ENCODE assay signal across 20 cellular contexts in genomic region chr10:114665873-114666272, GRCh38. TPM values are rescaled to one million over a fixed set of nuclear protein-coding genes. Genes with fewer than 3 reads are reported as not detected.
A peak's percentile ranks its signal among the peaks of the same experiment; 100 is the strongest.
DNase-seq lines count a peak whose midpoint lies in the region; ATAC-seq, FAIRE-seq and TF ChIP-seq lines count a peak whose summit lies in the region.
"Had no signal": no experiment of that assay in that cellular context is flagged by ENCODE, and none has a peak within 500 bp of the region (broad histone marks: within the 10 kb centered on the region; RNA-seq: fewer than 3 reads in every experiment).

No MANE protein-coding gene starts in this region.

- no peak for ATAC-seq in left cardiac atrium
- ATAC-seq in HepG2 = no peak
- no peak for ATAC-seq in GM21390 (IDR thresholded peaks at IDR 0.05; ENCODE audit: unreplicated experiment)
- no peak for ATAC-seq in HG03159 (IDR thresholded peaks at IDR 0.05; ENCODE audit: unreplicated experiment)
- ATAC-seq: GM23338 had no signal

- intact Hi-C loops in left cardiac atrium (cut with DNase I) (no loop called here), HepG2 (cut with micrococcal nuclease; ENCODE audit: unreplicated experiment) (no loop called here)

- 0 out of 2 replicates have a peak overlapping the region, but pooled peaks have one; percentile 5 for H3K9ac ChIP-seq in HepG2 (ENCODE audit: insufficient read depth, low read depth, low read length)

- CTCF ChIA-PET in HepG2 (lab: Yijun Ruan, JAX; ENCODE audit: low intra/inter-chr PET ratio, low total read pairs) = no interaction called here

- in situ Hi-C loops in HepG2 (cut with HindIII; ENCODE audit: extremely low pct_ligation_motif_present, low pct_unique_long_range_greater_than_20kb) = no loop called here

- no TSS peak for BruUV-seq in HepG2 (replicated peaks; lab: Mats Ljungman, UMichigan)

- no peaks in the 10 kb centered on the region for H3K79me2 ChIP-seq in HepG2 (ENCODE audit: insufficient read depth, low read length)

- H3K9me3 ChIP-seq in right atrium auricular region = no peaks in the 10 kb centered on the region
- H3K9me3 ChIP-seq in HepG2 (ENCODE audit: low read length) = peaks cover 7% of the 10 kb centered on the region; the same call in 1 of the 2 replicates
- H3K9me3 ChIP-seq: Caco-2 had no signal

- TF ChIP-seq POLR2A in HepG2 (IDR thresholded peaks at IDR 0.05; ENCODE audit: insufficient read depth in 1 of 2, low read depth in 2 of 2, low read length in 2 of 2) = no peak

- H3K4me1 ChIP-seq in right atrium auricular region (peaks cover 0 to 58% of the 10 kb centered on the region in 2 donors), HepG2 (ENCODE audit: insufficient read depth, low read length) (peaks cover 32% of the 10 kb centered on the region)
- H3K4me1 ChIP-seq: Caco-2 had no signal

- TF ChIP-seq CTCF in right atrium auricular region (IDR thresholded peaks at IDR 0.05) (no peak), HepG2 (CRISPR knock-in tag; IDR thresholded peaks at IDR 0.05) (no peak)

- H3K4me3 ChIP-seq in right atrium auricular region (no peak overlapping the region), HepG2 (replicated peaks in 1 of 3; ENCODE audit: insufficient read depth in 1 of 3, low read depth in 2 of 3, low read length in 3 of 3) (no peak overlapping the region)
- H3K4me3 ChIP-seq: GM23338 had no signal

- 50% methylated on average over 1 of the region's 1 CpG for WGBS in HepG2 (ENCODE audit: low lambda C conversion rate)

- TF ChIP-seq EP300 in HepG2 (IDR thresholded peaks at IDR 0.05; ENCODE audit: low read depth in 2 of 2, low read length in 2 of 2) (no peak), HepG2 (CRISPR knock-in tag; IDR thresholded peaks at IDR 0.05; ENCODE audit: borderline replicate concordance) (no peak)

- DNase-seq in right atrium auricular region (ENCODE audit: low spot score) (no peak), left cardiac atrium (no peak), dermis blood vessel endothelial cell (peak; percentile 69), HepG2 (ENCODE audit: low spot score) (no peak), SKM-1 treated with dmso at 0.1 percent for 144 hours (lab: John Stamatoyannopoulos, UW; ENCODE audit: unreplicated experiment) (no peak)
- DNase-seq: AML-193; Caco-2; CD4-positive, alpha-beta T cell; HCEC 1CT had no signal

- H3K27me3 ChIP-seq in right atrium auricular region (no peaks in the 10 kb centered on the region), HepG2 (ENCODE audit: control insufficient read depth in 1 of 2, insufficient read depth in 2 of 2, low read length in 2 of 2) (no peaks in the 10 kb centered on the region)

- POLR2A ChIA-PET in HepG2 (lab: Yijun Ruan, JAX) = interaction anchor here (1.2 to 1.4 kb wide), 4 partner anchors 15 to 34 kb away, joined by 3 to 8 read pairs (median 4); no protein-coding TSS in a partner anchor

- no peak for FAIRE-seq in HepG2 (lab: Jason Lieb, UNC)
- FAIRE-seq: A204.1, D721Med, G401.6, GM12891, GM19239, H54, HTR-8/SVneo had no signal

- no peaks in the 10 kb centered on the region for H4K20me1 ChIP-seq in HepG2 (ENCODE audit: insufficient read depth, low read length)

- H3K27ac ChIP-seq in right atrium auricular region = peak overlapping the region; percentile 49 to 54
- H3K27ac ChIP-seq in HepG2 (ENCODE audit: extremely low read length, insufficient read depth, low read length) = no peak overlapping the region
- H3K27ac ChIP-seq: C4-2B had no signal

- H3K4me2 ChIP-seq in HepG2 (ENCODE audit: low read depth, low read length) = 0 out of 2 replicates have a peak overlapping the region, but pooled peaks have one; percentile 39
- H3K4me2 ChIP-seq: GM23338 had no signal

- no peak for TF ChIP-seq RAD21 in HepG2 (CRISPR knock-in tag; IDR thresholded peaks at IDR 0.05)

- H2AFZ ChIP-seq in HepG2 (ENCODE audit: low read length) = no peak overlapping the region
- H2AFZ ChIP-seq: GM23338 had no signal

- H3K36me3 ChIP-seq in right atrium auricular region = no peaks in the 10 kb centered on the region
- H3K36me3 ChIP-seq in HepG2 (replicated peaks in 1 of 2; ENCODE audit: control insufficient read depth in 1 of 2, insufficient read depth in 2 of 2, low read length in 2 of 2) = no peaks in the 10 kb centered on the region

TF ChIP-seq in HepG2, 621 proteins besides CTCF, POLR2A, EP300 and RAD21 (continues in another document):
- TF ChIP-seq ZNF546 (CRISPR knock-in tag; conservative IDR thresholded peaks at IDR 0.05) (no peak), MYC (CRISPR knock-in tag; IDR thresholded peaks at IDR 0.05; ENCODE audit: borderline replicate concordance) (no peak), IKZF4 (CRISPR knock-in tag; IDR thresholded peaks at IDR 0.05; ENCODE audit: borderline replicate concordance, low read depth, not compliant biosample characterization) (no peak), ZSCAN5A (CRISPR knock-in tag; IDR thresholded peaks at IDR 0.05; ENCODE audit: borderline replicate concordance) (no peak), PRDM10 (CRISPR knock-in tag; IDR thresholded peaks at IDR 0.05; ENCODE audit: low read depth) (no peak), YEATS4 (CRISPR knock-in tag; IDR thresholded peaks at IDR 0.05; ENCODE audit: borderline replicate concordance) (no peak), LCORL (IDR thresholded peaks at IDR 0.05) (no peak), LCORL (CRISPR knock-in tag; IDR thresholded peaks at IDR 0.05) (no peak), RBM22 (optimal IDR thresholded peaks at IDR 0.05; ENCODE audit: low read length) (no peak), TMF1 (CRISPR knock-in tag; IDR thresholded peaks at IDR 0.05; ENCODE audit: low read depth) (no peak)

RNA-seq across cellular contexts. Expression of gene ABLIM1, which starts 7.8 kb away (rescaled TPM):
- total RNA-seq in right atrium auricular region (100 to 1,000 TPM; 359 to 404 TPM), left cardiac atrium (100 to 1,000 TPM; 292 to 305 TPM), dermis blood vessel endothelial cell (141 and 159 TPM in 2 replicates), HepG2 (2016; rRNA removed; fragmentation: Illumina TruSeq; extraction: Trizol) (59.4 and 98.7 TPM in 2 replicates)
- 9.8 and 11.3 TPM in 2 replicates for total RNA-seq in HepG2 (2016; cell fraction: cytosol; rRNA removed; fragmentation: Illumina TruSeq; extraction: Trizol; ENCODE audit: low read depth)
- total RNA-seq in HepG2 (2016; cell fraction: insoluble cytoplasmic fraction; rRNA removed; fragmentation: Illumina TruSeq; extraction: Trizol) = 58.9 and 89.3 TPM in 2 replicates
- total RNA-seq in HepG2 (2016; cell fraction: membrane; rRNA removed; fragmentation: Illumina TruSeq; extraction: Trizol) = 46.0 and 48.9 TPM in 2 replicates
- total RNA-seq in HepG2 (2016; cell fraction: nucleus; rRNA removed; fragmentation: Illumina TruSeq; extraction: Trizol) = 51.3 and 54.7 TPM in 2 replicates
- 68.6 and 92.7 TPM in 2 replicates for polyA plus RNA-seq in HepG2 (2011; rRNA removed)
- 71.2 and 78.6 TPM in 2 replicates for polyA plus RNA-seq in HepG2 (2011; cell fraction: cytosol; rRNA removed)
- polyA plus RNA-seq in HepG2 (2011; cell fraction: nucleus; rRNA removed) = 66.0 and 78.5 TPM in 2 replicates
- polyA plus RNA-seq in HepG2 (2012) = 35.3 and 56.8 TPM in 2 replicates
- 4.3 and 5.3 TPM in 2 replicates for polyA plus RNA-seq in HepG2 (2016; cell fraction: cytosol; fragmentation: Illumina TruSeq; extraction: Trizol; ENCODE audit: low read depth)
- 63.3 and 64.1 TPM in 2 replicates for polyA plus RNA-seq in HepG2 (2016; cell fraction: insoluble cytoplasmic fraction; fragmentation: Illumina TruSeq; extraction: Trizol; ENCODE audit: low read depth)
- polyA plus RNA-seq in HepG2 (2016; cell fraction: membrane; fragmentation: Illumina TruSeq; extraction: Trizol; ENCODE audit: low read depth) = 17.7 and 19.0 TPM in 2 replicates
- 43.5 and 44.5 TPM in 2 replicates for polyA plus RNA-seq in HepG2 (2016; cell fraction: nucleus; fragmentation: Illumina TruSeq; extraction: Trizol; ENCODE audit: insufficient read depth, low read depth)
- 156 and 220 TPM in 2 replicates for polyA minus RNA-seq in HepG2 (2011; rRNA and poly(A)+ RNA removed; ENCODE audit: low replicate concordance)
- polyA minus RNA-seq in HepG2 (2011; cell fraction: cytosol; rRNA and poly(A)+ RNA removed) = 57.6 and 88.5 TPM in 2 replicates
- polyA minus RNA-seq in HepG2 (2011; cell fraction: nucleus; rRNA and poly(A)+ RNA removed) = 98.6 and 111 TPM in 2 replicates
